ENCODE assay signal across 8 cellular contexts in the genomic region with DNA sequence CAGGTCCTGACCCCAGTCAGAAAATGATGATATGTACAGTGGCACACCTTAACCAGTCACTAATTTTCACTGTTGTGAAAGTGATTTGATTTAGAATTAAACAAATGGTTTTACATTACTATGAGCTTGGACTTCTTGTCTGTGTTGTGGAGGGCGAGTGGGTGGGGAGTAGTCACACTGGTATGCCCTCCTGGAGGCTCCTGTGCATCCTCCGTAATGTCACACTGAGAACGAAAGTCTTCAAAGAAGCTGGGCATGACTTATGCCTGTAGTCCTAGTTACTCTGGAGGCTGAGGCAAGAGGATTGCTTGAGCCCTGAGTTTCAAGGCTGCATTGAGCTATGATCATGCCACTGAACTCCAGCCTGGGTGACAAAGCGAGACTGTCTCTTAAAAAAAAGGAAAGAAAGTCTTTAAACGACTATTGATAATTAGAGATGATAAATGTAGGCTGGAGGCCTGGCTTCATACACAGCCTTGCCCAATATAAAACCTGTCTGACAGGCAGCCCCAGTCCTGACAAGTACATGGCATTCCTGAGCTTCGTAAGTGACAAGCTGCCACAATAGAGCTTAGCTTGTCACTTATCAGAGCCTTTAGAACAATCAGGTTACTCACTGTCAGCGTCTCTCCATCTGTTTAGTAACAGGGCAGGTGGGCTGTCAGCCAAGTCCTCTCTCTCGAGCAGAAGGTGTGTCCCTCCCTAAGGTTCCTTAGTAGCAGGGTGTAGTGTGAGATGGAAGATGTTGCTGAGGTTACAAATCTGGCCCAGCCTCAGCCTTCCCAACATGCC. TPM values are rescaled to one million over a fixed set of nuclear protein-coding genes. Genes with fewer than 3 reads are reported as not detected.
DNase-seq lines count a peak whose midpoint lies in the region; ATAC-seq, FAIRE-seq and TF ChIP-seq lines count a peak whose summit lies in the region.
"Had no signal": no experiment of that assay in that cellular context is flagged by ENCODE, and none has a peak within 500 bp of the region (broad histone marks: within the 10 kb centered on the region; RNA-seq: fewer than 3 reads in every experiment).

No MANE protein-coding gene starts in this region.

- DNase-seq in Calu3: peak; percentile 77
- peak; percentile 57 for DNase-seq in NCI-H1105 treated with DMSO at 0.1 percent for 48 hours (lab: John Stamatoyannopoulos, UW)
- DNase-seq in bronchial epithelial cell (ENCODE audit: low read depth): peak; percentile 88
- DNase-seq in naive thymus-derived CD8-positive, alpha-beta T cell: no peak
- no peak for DNase-seq in HCEC 1CT
- no peak for DNase-seq in GOT3 (lab: John Stamatoyannopoulos, UW)

- H3K27me3 ChIP-seq in bronchial epithelial cell (ENCODE audit: control insufficient read depth, insufficient read depth, low read length): no peaks in the 10 kb centered on the region
- H3K27me3 ChIP-seq: neural progenitor cell had no signal

- peaks cover 22% of the 10 kb centered on the region for H3K36me3 Mint-ChIP-seq in Calu3 (ENCODE audit: insufficient read depth, unreplicated experiment)
- H3K36me3 Mint-ChIP-seq in naive thymus-derived CD8-positive, alpha-beta T cell: peaks cover 0 to 36% (median 0%) of the 10 kb centered on the region in 3 donors

- peaks cover 40% of the 10 kb centered on the region for H3K4me1 Mint-ChIP-seq in Calu3 (ENCODE audit: low read depth, unreplicated experiment)
- peaks cover 9 to 28% (median 24%) of the 10 kb centered on the region in 4 donors for H3K4me1 Mint-ChIP-seq in naive thymus-derived CD8-positive, alpha-beta T cell

- no peaks in the 10 kb centered on the region for H3K9me3 Mint-ChIP-seq in Calu3 (ENCODE audit: low read depth, unreplicated experiment)
- no peaks in the 10 kb centered on the region for H3K9me3 Mint-ChIP-seq in naive thymus-derived CD8-positive, alpha-beta T cell
- H3K9me3 Mint-ChIP-seq: neural progenitor cell had no signal

- CTCF ChIA-PET in Calu3 (lab: Charles Lee): interaction anchor here (0.6 to 1.6 kb wide), 12 partner anchors 10 to 106 kb away, joined by 3 to 10 read pairs (median 4); partner anchors contain the start of genes PIK3IP1 and RNF185

- no peak overlapping the region for H3K4me3 ChIP-seq in bronchial epithelial cell (ENCODE audit: low read depth, low read length)
- H3K4me3 ChIP-seq: neural progenitor cell had no signal

- BruUV-seq in Calu3 (replicated peaks; lab: Mats Ljungman, UMichigan): no TSS peak

- POLR2A ChIA-PET in naive thymus-derived CD8-positive, alpha-beta T cell (lab: Charles Lee): interaction anchor here (0.6 to 8.8 kb wide), 4 partner anchors 25 to 105 kb away, joined by 4 to 112 read pairs (median 4); no protein-coding TSS in a partner anchor

- no peak overlapping the region for H3K4me3 Mint-ChIP-seq in Calu3 (ENCODE audit: low read depth, unreplicated experiment)
- no peak overlapping the region for H3K4me3 Mint-ChIP-seq in naive thymus-derived CD8-positive, alpha-beta T cell
- H3K4me3 Mint-ChIP-seq: neural progenitor cell had no signal

- H3K27ac Mint-ChIP-seq in Calu3 (ENCODE audit: unreplicated experiment): peak overlapping the region; percentile 67
- peak overlapping the region in 9 of 10 donors; percentile 6 to 74 (median 57) for H3K27ac Mint-ChIP-seq in naive thymus-derived CD8-positive, alpha-beta T cell
- H3K27ac Mint-ChIP-seq: neural progenitor cell had no signal

- peak; percentile 50 for FAIRE-seq in bronchial epithelial cell (lab: Jason Lieb, UNC)

- peaks cover 4% of the 10 kb centered on the region for H3K36me3 ChIP-seq in bronchial epithelial cell (ENCODE audit: control insufficient read depth, insufficient read depth, low read length)
- H3K36me3 ChIP-seq: neural progenitor cell had no signal

- intact Hi-C loops in Calu3 (cut with micrococcal nuclease; ENCODE audit: unreplicated experiment): no loop called here

- TF ChIP-seq CTCF in Calu3 (IDR thresholded peaks at IDR 0.05; ENCODE audit: unreplicated experiment): no peak
- no peak for TF ChIP-seq CTCF in bronchial epithelial cell (IDR thresholded peaks at IDR 0.05; ENCODE audit: insufficient read depth, low read length, severe bottlenecking)

- H3K27me3 Mint-ChIP-seq in Calu3 (ENCODE audit: unreplicated experiment): no peaks in the 10 kb centered on the region
- H3K27me3 Mint-ChIP-seq in naive thymus-derived CD8-positive, alpha-beta T cell: no peaks in the 10 kb centered on the region

- ATAC-seq in naive thymus-derived CD8-positive, alpha-beta T cell: no peak
- no peak for ATAC-seq in GM19035 (IDR thresholded peaks at IDR 0.05; ENCODE audit: unreplicated experiment)

RNA-seq across cellular contexts. Expression of gene LIMK2, which starts 5.0 kb away (rescaled TPM):
- total RNA-seq in Calu3 (2022) (59.9 and 60.7 TPM in 2 replicates), bronchial epithelial cell (121 and 155 TPM in 2 replicates)
- 10 to 100 TPM; 20.7 to 26.5 TPM for total RNA-seq in naive thymus-derived CD8-positive, alpha-beta T cell
- polyA plus RNA-seq in naive thymus-derived CD8-positive, alpha-beta T cell: 10 to 100 TPM in 2 of 3 donors, 1 to 10 TPM in 1; 7.4 to 21.0 (median 12.7) TPM

RNA-seq across cellular contexts. Expression of gene RNF185, which starts 47.1 kb away (rescaled TPM):
- total RNA-seq in Calu3 (2022) (19.5 and 20.2 TPM in 2 replicates), bronchial epithelial cell (58.4 and 73.0 TPM in 2 replicates)
- total RNA-seq in naive thymus-derived CD8-positive, alpha-beta T cell: 10 to 100 TPM; 21.0 to 21.8 TPM
- polyA plus RNA-seq in naive thymus-derived CD8-positive, alpha-beta T cell: 10 to 100 TPM; 14.5 to 21.9 (median 17.5) TPM

Comparison
In these comparisons a context has a peak if more than half of its experiments do, and no peak if none do; other contexts are left out.
1. DNase-seq: peak in Calu3 (single experiment), NCI-H1105 treated with DMSO at 0.1 percent for 48 hours (single experiment) and bronchial epithelial cell (single experiment); none in naive thymus-derived CD8-positive, alpha-beta T cell (0 of 10), HCEC 1CT (single experiment) and GOT3 (single experiment).